Comparison of ENCODE assay signal across 2 cellular contexts in the genomic region with DNA sequence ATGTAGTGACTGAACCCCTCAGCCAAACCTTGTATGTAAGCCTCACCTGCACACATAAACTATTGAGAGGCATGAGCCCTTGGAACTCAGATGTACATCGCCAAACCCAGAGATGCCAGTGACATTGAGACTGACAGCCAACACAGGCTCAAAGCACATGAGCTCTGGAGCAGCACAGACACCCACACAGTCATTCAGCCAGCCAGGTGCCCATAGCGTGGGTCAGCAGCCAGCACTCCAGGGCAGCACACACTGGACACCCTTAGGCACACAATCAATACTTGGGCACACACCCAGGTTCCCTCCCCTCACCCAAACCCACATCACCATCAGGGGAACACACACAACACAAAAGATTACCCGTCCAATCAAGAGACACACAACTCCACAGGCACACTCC.
TF ChIP-seq lines count a peak whose summit lies in the region.

No MANE protein-coding gene starts in this region.

TF ChIP-seq in liver, 16 proteins besides CTCF, POLR2A, EP300 and RAD21:
- TF ChIP-seq FOXA1 (IDR thresholded peaks at IDR 0.05) (no peak), JUND (IDR thresholded peaks at IDR 0.05) (no peak), EGR1 (IDR thresholded peaks at IDR 0.05; ENCODE audit: low read depth in 2 of 2) (peak; percentile 47 to 79)
- TF ChIP-seq, protein P1, sequence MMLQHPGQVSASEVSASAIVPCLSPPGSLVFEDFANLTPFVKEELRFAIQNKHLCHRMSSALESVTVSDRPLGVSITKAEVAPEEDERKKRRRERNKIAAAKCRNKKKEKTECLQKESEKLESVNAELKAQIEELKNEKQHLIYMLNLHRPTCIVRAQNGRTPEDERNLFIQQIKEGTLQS (IDR thresholded peaks at IDR 0.05), result no peak

TF ChIP-seq in HepG2, 621 proteins besides CTCF, POLR2A, EP300 and RAD21:
- TF ChIP-seq, protein P2, sequence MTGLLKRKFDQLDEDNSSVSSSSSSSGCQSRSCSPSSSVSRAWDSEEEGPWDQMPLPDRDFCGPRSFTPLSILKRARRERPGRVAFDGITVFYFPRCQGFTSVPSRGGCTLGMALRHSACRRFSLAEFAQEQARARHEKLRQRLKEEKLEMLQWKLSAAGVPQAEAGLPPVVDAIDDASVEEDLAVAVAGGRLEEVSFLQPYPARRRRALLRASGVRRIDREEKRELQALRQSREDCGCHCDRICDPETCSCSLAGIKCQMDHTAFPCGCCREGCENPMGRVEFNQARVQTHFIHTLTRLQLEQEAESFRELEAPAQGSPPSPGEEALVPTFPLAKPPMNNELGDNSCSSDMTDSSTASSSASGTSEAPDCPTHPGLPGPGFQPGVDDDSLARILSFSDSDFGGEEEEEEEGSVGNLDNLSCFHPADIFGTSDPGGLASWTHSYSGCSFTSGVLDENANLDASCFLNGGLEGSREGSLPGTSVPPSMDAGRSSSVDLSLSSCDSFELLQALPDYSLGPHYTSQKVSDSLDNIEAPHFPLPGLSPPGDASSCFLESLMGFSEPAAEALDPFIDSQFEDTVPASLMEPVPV (CRISPR knock-in tag; IDR thresholded peaks at IDR 0.05), result no peak
- no peak for TF ChIP-seq SIN3B (IDR thresholded peaks at IDR 0.05; ENCODE audit: low read length)
- TF ChIP-seq ZNF550 (CRISPR knock-in tag; IDR thresholded peaks at IDR 0.05; ENCODE audit: borderline replicate concordance), result no peak
- TF ChIP-seq ZNF484 (CRISPR knock-in tag; IDR thresholded peaks at IDR 0.05; ENCODE audit: borderline replicate concordance, low read depth), result no peak
- no peak for TF ChIP-seq LCORL (IDR thresholded peaks at IDR 0.05)
- no peak for TF ChIP-seq LCORL (CRISPR knock-in tag; IDR thresholded peaks at IDR 0.05)
- TF ChIP-seq MTA3 (CRISPR knock-in tag; IDR thresholded peaks at IDR 0.05), result no peak
- TF ChIP-seq, protein P3, sequence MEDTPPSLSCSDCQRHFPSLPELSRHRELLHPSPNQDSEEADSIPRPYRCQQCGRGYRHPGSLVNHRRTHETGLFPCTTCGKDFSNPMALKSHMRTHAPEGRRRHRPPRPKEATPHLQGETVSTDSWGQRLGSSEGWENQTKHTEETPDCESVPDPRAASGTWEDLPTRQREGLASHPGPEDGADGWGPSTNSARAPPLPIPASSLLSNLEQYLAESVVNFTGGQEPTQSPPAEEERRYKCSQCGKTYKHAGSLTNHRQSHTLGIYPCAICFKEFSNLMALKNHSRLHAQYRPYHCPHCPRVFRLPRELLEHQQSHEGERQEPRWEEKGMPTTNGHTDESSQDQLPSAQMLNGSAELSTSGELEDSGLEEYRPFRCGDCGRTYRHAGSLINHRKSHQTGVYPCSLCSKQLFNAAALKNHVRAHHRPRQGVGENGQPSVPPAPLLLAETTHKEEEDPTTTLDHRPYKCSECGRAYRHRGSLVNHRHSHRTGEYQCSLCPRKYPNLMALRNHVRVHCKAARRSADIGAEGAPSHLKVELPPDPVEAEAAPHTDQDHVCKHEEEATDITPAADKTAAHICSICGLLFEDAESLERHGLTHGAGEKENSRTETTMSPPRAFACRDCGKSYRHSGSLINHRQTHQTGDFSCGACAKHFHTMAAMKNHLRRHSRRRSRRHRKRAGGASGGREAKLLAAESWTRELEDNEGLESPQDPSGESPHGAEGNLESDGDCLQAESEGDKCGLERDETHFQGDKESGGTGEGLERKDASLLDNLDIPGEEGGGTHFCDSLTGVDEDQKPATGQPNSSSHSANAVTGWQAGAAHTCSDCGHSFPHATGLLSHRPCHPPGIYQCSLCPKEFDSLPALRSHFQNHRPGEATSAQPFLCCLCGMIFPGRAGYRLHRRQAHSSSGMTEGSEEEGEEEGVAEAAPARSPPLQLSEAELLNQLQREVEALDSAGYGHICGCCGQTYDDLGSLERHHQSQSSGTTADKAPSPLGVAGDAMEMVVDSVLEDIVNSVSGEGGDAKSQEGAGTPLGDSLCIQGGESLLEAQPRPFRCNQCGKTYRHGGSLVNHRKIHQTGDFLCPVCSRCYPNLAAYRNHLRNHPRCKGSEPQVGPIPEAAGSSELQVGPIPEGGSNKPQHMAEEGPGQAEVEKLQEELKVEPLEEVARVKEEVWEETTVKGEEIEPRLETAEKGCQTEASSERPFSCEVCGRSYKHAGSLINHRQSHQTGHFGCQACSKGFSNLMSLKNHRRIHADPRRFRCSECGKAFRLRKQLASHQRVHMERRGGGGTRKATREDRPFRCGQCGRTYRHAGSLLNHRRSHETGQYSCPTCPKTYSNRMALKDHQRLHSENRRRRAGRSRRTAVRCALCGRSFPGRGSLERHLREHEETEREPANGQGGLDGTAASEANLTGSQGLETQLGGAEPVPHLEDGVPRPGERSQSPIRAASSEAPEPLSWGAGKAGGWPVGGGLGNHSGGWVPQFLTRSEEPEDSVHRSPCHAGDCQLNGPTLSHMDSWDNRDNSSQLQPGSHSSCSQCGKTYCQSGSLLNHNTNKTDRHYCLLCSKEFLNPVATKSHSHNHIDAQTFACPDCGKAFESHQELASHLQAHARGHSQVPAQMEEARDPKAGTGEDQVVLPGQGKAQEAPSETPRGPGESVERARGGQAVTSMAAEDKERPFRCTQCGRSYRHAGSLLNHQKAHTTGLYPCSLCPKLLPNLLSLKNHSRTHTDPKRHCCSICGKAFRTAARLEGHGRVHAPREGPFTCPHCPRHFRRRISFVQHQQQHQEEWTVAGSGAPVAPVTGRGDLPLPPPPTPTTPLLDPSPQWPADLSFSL (CRISPR knock-in tag; IDR thresholded peaks at IDR 0.05), result no peak
- TF ChIP-seq, protein P4, sequence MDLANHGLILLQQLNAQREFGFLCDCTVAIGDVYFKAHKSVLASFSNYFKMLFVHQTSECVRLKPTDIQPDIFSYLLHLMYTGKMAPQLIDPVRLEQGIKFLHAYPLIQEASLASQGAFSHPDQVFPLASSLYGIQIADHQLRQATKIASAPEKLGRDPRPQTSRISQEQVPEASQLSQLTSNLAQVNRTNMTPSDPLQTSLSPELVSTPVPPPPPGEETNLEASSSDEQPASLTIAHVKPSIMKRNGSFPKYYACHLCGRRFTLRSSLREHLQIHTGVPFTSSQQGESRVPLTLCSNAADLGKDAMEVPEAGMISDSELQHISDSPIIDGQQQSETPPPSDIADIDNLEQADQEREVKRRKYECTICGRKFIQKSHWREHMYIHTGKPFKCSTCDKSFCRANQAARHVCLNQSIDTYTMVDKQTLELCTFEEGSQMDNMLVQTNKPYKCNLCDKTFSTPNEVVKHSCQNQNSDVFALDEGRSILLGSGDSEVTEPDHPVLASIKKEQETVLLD (CRISPR knock-in tag; IDR thresholded peaks at IDR 0.05; ENCODE audit: low read depth), result no peak
- no peak for TF ChIP-seq ESRRA (CRISPR knock-in tag; IDR thresholded peaks at IDR 0.05; ENCODE audit: low read depth)
- TF ChIP-seq SATB2 (CRISPR knock-in tag; IDR thresholded peaks at IDR 0.05), result no peak
- TF ChIP-seq, protein P5, sequence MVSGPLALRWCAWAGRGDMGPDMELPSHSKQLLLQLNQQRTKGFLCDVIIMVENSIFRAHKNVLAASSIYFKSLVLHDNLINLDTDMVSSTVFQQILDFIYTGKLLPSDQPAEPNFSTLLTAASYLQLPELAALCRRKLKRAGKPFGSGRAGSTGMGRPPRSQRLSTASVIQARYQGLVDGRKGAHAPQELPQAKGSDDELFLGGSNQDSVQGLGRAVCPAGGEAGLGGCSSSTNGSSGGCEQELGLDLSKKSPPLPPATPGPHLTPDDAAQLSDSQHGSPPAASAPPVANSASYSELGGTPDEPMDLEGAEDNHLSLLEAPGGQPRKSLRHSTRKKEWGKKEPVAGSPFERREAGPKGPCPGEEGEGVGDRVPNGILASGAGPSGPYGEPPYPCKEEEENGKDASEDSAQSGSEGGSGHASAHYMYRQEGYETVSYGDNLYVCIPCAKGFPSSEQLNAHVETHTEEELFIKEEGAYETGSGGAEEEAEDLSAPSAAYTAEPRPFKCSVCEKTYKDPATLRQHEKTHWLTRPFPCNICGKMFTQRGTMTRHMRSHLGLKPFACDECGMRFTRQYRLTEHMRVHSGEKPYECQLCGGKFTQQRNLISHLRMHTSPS (CRISPR knock-in tag; IDR thresholded peaks at IDR 0.05; ENCODE audit: low read depth), result no peak
